Comparison of ENCODE assay signal across 12 cellular contexts in the genomic region with DNA sequence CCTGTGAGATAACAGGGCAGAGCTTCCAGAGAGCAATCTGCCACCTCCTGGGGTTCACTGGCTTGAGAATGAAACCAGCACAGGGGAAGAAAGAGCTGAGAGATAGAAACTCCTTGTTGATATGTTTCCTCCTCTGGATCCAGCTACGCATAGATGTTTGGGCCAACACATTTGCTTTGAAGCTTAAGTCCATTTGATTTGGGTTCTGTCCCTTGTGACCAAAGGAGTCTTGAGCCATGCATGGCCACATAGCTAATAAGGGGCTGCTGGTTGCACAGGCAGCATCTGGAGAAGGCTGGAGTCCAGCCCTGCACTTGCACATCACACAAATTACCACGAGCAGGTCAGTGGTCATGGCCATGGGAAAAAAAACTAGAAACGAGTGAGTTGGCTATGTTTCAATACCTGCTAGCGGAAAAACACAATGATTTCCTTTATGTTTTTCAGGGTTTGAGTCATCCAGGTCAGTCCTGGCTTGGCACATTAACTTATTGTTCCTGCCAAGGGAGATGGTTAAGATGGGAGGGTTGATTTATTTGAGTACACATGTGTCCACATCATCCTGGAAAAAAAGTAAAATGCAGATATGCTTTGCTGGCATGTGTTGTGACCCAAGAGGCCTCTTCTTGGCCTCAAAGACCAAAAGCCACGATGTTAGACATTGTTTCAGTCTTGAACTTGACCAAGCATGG. TPM values are rescaled to one million over a fixed set of nuclear protein-coding genes. Genes with fewer than 3 reads are reported as not detected.
A peak's percentile ranks its signal among the peaks of the same experiment; 100 is the strongest.
DNase-seq lines count a peak whose midpoint lies in the region; ATAC-seq, FAIRE-seq and TF ChIP-seq lines count a peak whose summit lies in the region.
"Had no signal": no experiment of that assay in that cellular context is flagged by ENCODE, and none has a peak within 500 bp of the region (broad histone marks: within the 10 kb centered on the region; RNA-seq: fewer than 3 reads in every experiment).

No MANE protein-coding gene starts in this region.

- intact Hi-C loops in HCT116 (cut with micrococcal nuclease) (no loop called here), psoas muscle (cut with DNase I) (loop anchor here in 1 of 2 donors (5.0 kb wide), 2 partner anchors 192 to 207 kb away; partner anchors contain the start of genes GNAS and GNAS-AS1)

- H3K9ac ChIP-seq in HCT116 (ENCODE audit: low read length): no peak overlapping the region

- no peak overlapping the region for H2AFZ ChIP-seq in HCT116 (ENCODE audit: low read depth, low read length, poor library complexity, severe bottlenecking)

- CTCF ChIA-PET in HCT116 (lab: Charles Lee): no interaction called here

- no peaks in the 10 kb centered on the region for H4K20me1 ChIP-seq in HCT116 (ENCODE audit: insufficient read depth)

- FAIRE-seq in RCC 7860 (lab: Jason Lieb, UNC): peak; percentile 94
- FAIRE-seq: K562 had no signal

- WGBS in psoas muscle, 3 donors: 40 to 44% (median 43%) methylated on average over 5 of the region's 5 CpGs

- H3K4me1 ChIP-seq in HCT116 (ENCODE audit: control insufficient read depth in 1 of 2, insufficient read depth in 2 of 2, low read length in 2 of 2) (peaks cover 0 to 10% of the 10 kb centered on the region in 2 experiments; a peak in 1 of 4 replicates), psoas muscle (peaks cover 26% of the 10 kb centered on the region)

- H3K27me3 ChIP-seq in HCT116 (ENCODE audit: insufficient read depth, low read length) (no peaks in the 10 kb centered on the region), psoas muscle (ENCODE audit: insufficient read depth in 3 of 3, low read length in 2 of 3) (no peaks in the 10 kb centered on the region)
- H3K27me3 ChIP-seq: brain microvascular endothelial cell had no signal

- no peak for TF ChIP-seq CTCF in HCT116 (IDR thresholded peaks at IDR 0.05 in 2 of 3, conservative IDR thresholded peaks at IDR 0.05 in 1 of 3; ENCODE audit: borderline replicate concordance in 1 of 3, insufficient read depth in 1 of 3, low read depth in 2 of 3, low read length in 2 of 3)
- TF ChIP-seq CTCF in psoas muscle (IDR thresholded peaks at IDR 0.05): no peak

- no peak for ATAC-seq in HCT116
- ATAC-seq in psoas muscle: no peak
- no peak for ATAC-seq in HG03095 (IDR thresholded peaks at IDR 0.05; ENCODE audit: unreplicated experiment)
- ATAC-seq: K562 had no signal

- H3K9me2 ChIP-seq in HCT116 (ENCODE audit: insufficient read depth): no peaks in the 10 kb centered on the region

- TF ChIP-seq POLR2A in HCT116 (IDR thresholded peaks at IDR 0.05; ENCODE audit: borderline replicate concordance, extremely low read depth, insufficient read depth, insufficient read length): no peak

- H3K9me3 ChIP-seq in HCT116 (ENCODE audit: control insufficient read depth in 1 of 2, insufficient read depth in 1 of 2, low read depth in 1 of 2, low read length in 2 of 2): no peaks in the 10 kb centered on the region
- no peaks in the 10 kb centered on the region for H3K9me3 ChIP-seq in psoas muscle

- H3K4me3 ChIP-seq in HCT116 (replicated peaks in 1 of 2; ENCODE audit: low read depth in 1 of 2, low read length in 2 of 2) (no peak overlapping the region), psoas muscle (no peak overlapping the region)
- H3K4me3 ChIP-seq: K562 had no signal

- POLR2A ChIA-PET in HCT116 (lab: Charles Lee): no interaction called here

- no TSS peak for BruUV-seq in HCT116 (replicated peaks; lab: Mats Ljungman, UMichigan)

- RAD21 ChIA-PET in HCT116 (lab: Charles Lee; ENCODE audit: low non-redundant PET in 1 of 2, low total read pairs in 2 of 2, uncharacterized antibody in 2 of 2, unreplicated experiment in 2 of 2): no interaction called here

- DNase-seq in HCT116 (ENCODE audit: low read depth, low spot score) (no peak), RCC 7860 (ENCODE audit: low spot score) (peak; percentile 82), epithelial cell of prostate (ENCODE audit: low read depth, low spot score) (peak; percentile 80), psoas muscle (no peak), NCI-H69 (lab: John Stamatoyannopoulos, UW) (no peak), middle frontal gyrus (ENCODE audit: extremely low spot score, low spot score) (no peak), NCI-H2227 (lab: John Stamatoyannopoulos, UW; ENCODE audit: unreplicated experiment) (no peak)
- DNase-seq: brain microvascular endothelial cell; stimulated activated CD4-positive, alpha-beta T cell treated with anti-CD3 and anti-CD28 coated beads, Interleukin-15, amount 100 ng/mL, for 24 hours had no signal

- TF ChIP-seq RAD21 in HCT116 (IDR thresholded peaks at IDR 0.05; ENCODE audit: low read depth): no peak

- H3K27ac ChIP-seq in HCT116 (ENCODE audit: low read depth, low read length) (no peak overlapping the region), epithelial cell of prostate (no peak overlapping the region), psoas muscle (peak overlapping the region; percentile 30)
- H3K27ac ChIP-seq: brain microvascular endothelial cell, VCaP had no signal

- no peaks in the 10 kb centered on the region for H3K79me2 ChIP-seq in HCT116 (ENCODE audit: insufficient read depth, low read length)

- peak overlapping the region; percentile 22; the same call in 1 of the 2 replicates for H3K4me2 ChIP-seq in HCT116 (ENCODE audit: low read length)

- H3K36me3 ChIP-seq in HCT116 (ENCODE audit: control insufficient read depth in 1 of 2, insufficient read depth in 2 of 2, low read length in 2 of 2) (no peaks in the 10 kb centered on the region), psoas muscle (ENCODE audit: insufficient read depth in 1 of 2, low read depth in 1 of 2) (no peaks in the 10 kb centered on the region)
- H3K36me3 ChIP-seq: brain microvascular endothelial cell had no signal

TF ChIP-seq in HCT116, 20 proteins besides CTCF, POLR2A, EP300 and RAD21:
- TF ChIP-seq ZNF274 (IDR thresholded peaks at IDR 0.05; ENCODE audit: low read depth, low read length) (no peak), EZH2 (IDR thresholded peaks at IDR 0.05) (no peak), EZH2phosphoT487 (IDR thresholded peaks at IDR 0.05; ENCODE audit: borderline replicate concordance) (no peak), ELF1 (IDR thresholded peaks at IDR 0.05; ENCODE audit: borderline replicate concordance, low read depth) (no peak), POLR2AphosphoS5 (IDR thresholded peaks at IDR 0.05; ENCODE audit: low read depth, low read length) (no peak), ZFX (IDR thresholded peaks at IDR 0.05) (no peak), SIN3A (IDR thresholded peaks at IDR 0.05; ENCODE audit: low read depth) (no peak), EGR1 (IDR thresholded peaks at IDR 0.05; ENCODE audit: low read depth) (no peak), JUND (IDR thresholded peaks at IDR 0.05) (no peak)
- TF ChIP-seq, protein P1, sequence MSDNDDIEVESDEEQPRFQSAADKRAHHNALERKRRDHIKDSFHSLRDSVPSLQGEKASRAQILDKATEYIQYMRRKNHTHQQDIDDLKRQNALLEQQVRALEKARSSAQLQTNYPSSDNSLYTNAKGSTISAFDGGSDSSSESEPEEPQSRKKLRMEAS (IDR thresholded peaks at IDR 0.05): no peak

RNA-seq across cellular contexts. Expression of gene STX16, which starts 5.7 kb away (rescaled TPM):
- total RNA-seq in HCT116 (2021; ENCODE audit: unreplicated experiment) (55.1 TPM), psoas muscle (10 to 100 TPM; 17.9 to 26.3 (median 21.1) TPM)
- 48.5 and 50.3 TPM in 2 replicates for polyA plus RNA-seq in HCT116 (2012)
- 10 to 100 TPM; 17.5 to 58.1 (median 20.0) TPM for polyA plus RNA-seq in psoas muscle

RNA-seq across cellular contexts. Expression of gene NPEPL1, which starts 47.2 kb away (rescaled TPM):
- total RNA-seq in HCT116 (2021; ENCODE audit: unreplicated experiment) (16.6 TPM), psoas muscle (10 to 100 TPM; 29.1 to 52.3 (median 36.4) TPM)
- polyA plus RNA-seq in HCT116 (2012): 18.5 and 19.7 TPM in 2 replicates
- polyA plus RNA-seq in psoas muscle: 10 to 100 TPM; 18.4 to 41.9 (median 29.1) TPM

Comparison
In these comparisons a context has a peak if more than half of its experiments do, and no peak if none do; other contexts are left out.
1. DNase-seq: peak in RCC 7860 (single experiment) and epithelial cell of prostate (single experiment); none in HCT116 (single experiment), psoas muscle (0 of 2), NCI-H69 (single experiment), middle frontal gyrus (single experiment) and NCI-H2227 (single experiment).